In genomic region chr19:30551271-30551670, GRCh38 we compare ENCODE assay signal across 23 cellular contexts.
"Had no signal": no experiment of that assay in that cellular context is flagged by ENCODE, and none has a peak within 500 bp of the region (broad histone marks: within the 10 kb centered on the region; RNA-seq: fewer than 3 reads in every experiment).

No MANE protein-coding gene starts in this region.

- H3K4me3 ChIP-seq: colonic mucosa, left ventricle myocardium inferior, lung, ovary, prostate gland, smooth muscle cell, stomach, tibial nerve had no signal

- H3K27ac ChIP-seq: colonic mucosa, left ventricle myocardium inferior, ovary, prostate gland, stomach, tibial nerve had no signal

- ATAC-seq: activated CD4-positive, alpha-beta T cell treated with anti-CD3 and anti-CD28 coated beads for 36 hours; activated CD8-positive, alpha-beta memory T cell treated with anti-CD3 and anti-CD28 coated beads, Interleukin-2, amount 10 ng/mL, durations not matched to agents 7 days and 5 days; activated CD8-positive, alpha-beta T cell treated with anti-CD3 and anti-CD28 coated beads, Interleukin-2, amount 10 ng/mL, durations not matched to agents 7 days and 5 days; activated T-cell treated with anti-CD3 and anti-CD28 coated beads, Interleukin-2, amount 50 U/mL, for 72 hours; esophagus mucosa; stimulated activated naive B cell treated with anti-CD40 and anti-IgM and Interleukin-4, amounts not matched to agents 10 μg/mL and 1 μg/mL and 100 μg/mL, for 72 hours had no signal

- H3K9me3 ChIP-seq: colonic mucosa, left ventricle myocardium inferior, ovary, prostate gland, stomach, tibial nerve had no signal

- H3K36me3 ChIP-seq: colonic mucosa, left ventricle myocardium inferior, ovary, prostate gland, stomach had no signal

- H3K4me1 ChIP-seq: colonic mucosa, prostate gland had no signal

- DNase-seq: activated CD4-positive, alpha-beta T cell treated with anti-CD3 and anti-CD28 coated beads for 36 hours; activated CD4-positive, CD25-positive, alpha-beta regulatory T cell; activated CD8-positive, alpha-beta memory T cell treated with anti-CD3 and anti-CD28 coated beads, Interleukin-2, amount 10 ng/mL, durations not matched to agents 7 days and 5 days; activated CD8-positive, alpha-beta T cell treated with anti-CD3 and anti-CD28 coated beads, Interleukin-2, amount 10 ng/mL, durations not matched to agents 7 days and 5 days; activated naive CD4-positive, alpha-beta T cell treated with Interleukin-2 at 50 U/mL for 16 hours; activated T-cell treated with anti-CD3 and anti-CD28 coated beads, Interleukin-2, amount 50 U/mL, for 72 hours; anterior cingulate cortex; colonic mucosa; foreskin fibroblast; hypothalamus; left ventricle myocardium inferior; nephron progenitor cell; ovary; retina; stimulated activated CD4-positive, alpha-beta T cell treated with anti-CD3 and anti-CD28 coated beads, Interleukin-1b, Interleukin-23, amount 100 ng/mL, for 48 hours; stimulated activated naive B cell treated with anti-CD40 and anti-IgM and Interleukin-4, amounts not matched to agents 10 μg/mL and 1 μg/mL and 100 μg/mL, for 72 hours; stomach; T-helper 1 cell had no signal

- H3K27me3 ChIP-seq: colonic mucosa, ovary, tibial nerve had no signal
